ENCODE assay signal across 1 cellular context in the genomic region with DNA sequence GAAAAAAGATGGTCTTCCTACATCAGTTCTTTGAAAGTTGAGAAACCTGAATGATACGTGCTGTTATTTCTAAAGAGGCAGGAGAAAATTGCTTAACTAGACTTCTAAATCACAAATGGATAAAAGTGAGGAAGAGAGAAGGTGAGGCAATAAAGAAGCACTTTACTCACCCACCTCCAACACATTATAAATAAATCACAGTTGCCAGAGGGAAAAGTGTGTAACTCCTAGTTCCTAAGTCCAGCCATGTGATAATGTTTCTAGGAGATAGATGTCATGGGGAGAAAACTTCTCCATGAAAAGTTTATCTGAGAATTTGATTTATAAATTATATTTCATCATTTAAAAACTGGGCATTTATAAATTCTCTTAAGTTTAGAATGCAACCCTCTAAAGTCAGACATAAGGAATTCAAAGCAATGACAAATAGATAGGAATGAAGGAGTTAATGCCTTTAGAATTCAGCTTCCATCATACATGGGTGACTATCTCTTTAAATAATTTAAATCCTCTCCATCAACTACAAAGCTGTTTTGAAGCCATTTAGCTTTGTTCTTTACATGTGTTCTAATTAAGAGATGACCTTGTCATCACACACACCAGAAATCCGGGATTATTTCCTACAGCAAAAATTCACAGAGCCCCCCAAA.
TF ChIP-seq lines count a peak whose summit lies in the region.

No MANE protein-coding gene starts in this region.

TF ChIP-seq in A549, 52 proteins besides CTCF, POLR2A, EP300 and RAD21 (continued from another document):
- TF ChIP-seq, protein P1, sequence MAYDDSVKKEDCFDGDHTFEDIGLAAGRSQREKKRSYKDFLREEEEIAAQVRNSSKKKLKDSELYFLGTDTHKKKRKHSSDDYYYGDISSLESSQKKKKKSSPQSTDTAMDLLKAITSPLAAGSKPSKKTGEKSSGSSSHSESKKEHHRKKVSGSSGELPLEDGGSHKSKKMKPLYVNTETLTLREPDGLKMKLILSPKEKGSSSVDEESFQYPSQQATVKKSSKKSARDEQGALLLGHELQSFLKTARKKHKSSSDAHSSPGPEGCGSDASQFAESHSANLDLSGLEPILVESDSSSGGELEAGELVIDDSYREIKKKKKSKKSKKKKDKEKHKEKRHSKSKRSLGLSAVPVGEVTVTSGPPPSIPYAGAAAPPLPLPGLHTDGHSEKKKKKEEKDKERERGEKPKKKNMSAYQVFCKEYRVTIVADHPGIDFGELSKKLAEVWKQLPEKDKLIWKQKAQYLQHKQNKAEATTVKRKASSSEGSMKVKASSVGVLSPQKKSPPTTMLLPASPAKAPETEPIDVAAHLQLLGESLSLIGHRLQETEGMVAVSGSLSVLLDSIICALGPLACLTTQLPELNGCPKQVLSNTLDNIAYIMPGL (CRISPR knock-in tag; IDR thresholded peaks at IDR 0.05; ENCODE audit: borderline replicate concordance), result no peak
- TF ChIP-seq TFCP2L1 (CRISPR knock-in tag; IDR thresholded peaks at IDR 0.05), result no peak
